13 cellular contexts compared by ENCODE assay signal in genomic region chr21:39082656-39083376, GRCh38.
DNase-seq lines count a peak whose midpoint lies in the region; ATAC-seq and TF ChIP-seq lines count a peak whose summit lies in the region.
"Had no signal": no experiment of that assay in that cellular context is flagged by ENCODE, and none has a peak within 500 bp of the region (broad histone marks: within the 10 kb centered on the region; RNA-seq: fewer than 3 reads in every experiment).

No MANE protein-coding gene starts in this region.

- CTCF ChIA-PET in MCF 10A (lab: Yijun Ruan, JAX): interaction anchor here (1.7 kb wide), 1 partner anchor 11 kb away, joined by 3 read pairs; no protein-coding TSS in a partner anchor

- TF ChIP-seq CTCF in MCF 10A (IDR thresholded peaks at IDR 0.05; ENCODE audit: unreplicated experiment) (no peak), lower lobe of right lung (IDR thresholded peaks at IDR 0.05) (no peak)

- H3K27me3 ChIP-seq in lower lobe of right lung (ENCODE audit: low read depth): no peaks in the 10 kb centered on the region
- no peaks in the 10 kb centered on the region for H3K27me3 ChIP-seq in aorta (ENCODE audit: control insufficient read depth in 1 of 2, insufficient read depth in 2 of 2, low read length in 1 of 2)
- H3K27me3 ChIP-seq: BLaER1, heart right ventricle had no signal

- intact Hi-C loops in MCF 10A (cut with micrococcal nuclease): loop anchor here (5.0 kb wide), 1 partner anchor 36 kb away; no protein-coding TSS in a partner anchor
- intact Hi-C loops in lower lobe of right lung (cut with DNase I): no loop called here
- intact Hi-C loops in aorta (cut with DNase I): no loop called here

- H3K36me3 Mint-ChIP-seq in MCF 10A (ENCODE audit: insufficient read depth, unreplicated experiment): no peaks in the 10 kb centered on the region

- H3K27ac ChIP-seq in lower lobe of right lung (peak overlapping the region; percentile 72), aorta (ENCODE audit: low read depth in 1 of 2, low read length in 2 of 2) (peak overlapping the region in 1 of 2 donors; percentile 37)
- H3K27ac ChIP-seq: BLaER1 had no signal

- H3K4me3 Mint-ChIP-seq in MCF 10A (ENCODE audit: unreplicated experiment): peak overlapping the region; percentile 27
- H3K4me3 Mint-ChIP-seq: central memory CD8-positive, alpha-beta T cell; T-helper 2 cell treated with Interferon-gamma antibody and Interleukin-4, amounts not matched to agents 5 μg/mL and 100 μg/mL, for 36 hours had no signal

- H3K4me3 ChIP-seq in lower lobe of right lung (peak overlapping the region; percentile 38), aorta (ENCODE audit: low read length in 2 of 2) (no peak overlapping the region)
- H3K4me3 ChIP-seq: BLaER1 had no signal

- H3K9me3 Mint-ChIP-seq in MCF 10A (ENCODE audit: unreplicated experiment): no peaks in the 10 kb centered on the region
- H3K9me3 Mint-ChIP-seq: central memory CD8-positive, alpha-beta T cell; T-helper 2 cell treated with Interferon-gamma antibody and Interleukin-4, amounts not matched to agents 5 μg/mL and 100 μg/mL, for 36 hours had no signal

- peak; percentile 36 to 62 for ATAC-seq in lower lobe of right lung
- ATAC-seq in aorta (ENCODE audit: low FRiP score): no peak
- ATAC-seq: heart right ventricle had no signal

- H3K27me3 Mint-ChIP-seq in MCF 10A (ENCODE audit: insufficient read depth, unreplicated experiment): no peaks in the 10 kb centered on the region

- H3K9me3 ChIP-seq in lower lobe of right lung (no peaks in the 10 kb centered on the region), aorta (ENCODE audit: control insufficient read depth, low read length) (no peaks in the 10 kb centered on the region)
- H3K9me3 ChIP-seq: BLaER1, heart right ventricle had no signal

- H3K36me3 ChIP-seq in lower lobe of right lung (no peaks in the 10 kb centered on the region), aorta (ENCODE audit: control insufficient read depth in 1 of 2, insufficient read depth in 2 of 2, low read length in 1 of 2) (no peaks in the 10 kb centered on the region)
- H3K36me3 ChIP-seq: BLaER1, heart right ventricle had no signal

- DNase-seq in COR-L47 (lab: John Stamatoyannopoulos, UW) (peak; percentile 74), NCI-H1092 treated with DMSO at 0.1 percent for 48 hours (lab: John Stamatoyannopoulos, UW) (peak; percentile 55), MCF 10A (ENCODE audit: unreplicated experiment) (peak; percentile 56), lower lobe of right lung (no peak), foreskin melanocyte (no peak), amygdala (lab: John Stamatoyannopoulos, UW) (no peak), aorta (no peak)
- no peak for DNase-seq in activated CD8-positive, alpha-beta memory T cell treated with anti-CD3 and anti-CD28 coated beads for 24 hours
- DNase-seq: heart right ventricle, NCI-H446 treated with DMSO at 0.1 percent for 48 hours had no signal

- BruUV-seq in MCF 10A (replicated peaks; lab: Mats Ljungman, UMichigan): no TSS peak

- WGBS in aorta, 2 donors: 6 to 25% methylated on average over 24 of the region's 24 CpGs

- H3K4me1 Mint-ChIP-seq in MCF 10A (ENCODE audit: insufficient read depth, unreplicated experiment): peaks cover 14% of the 10 kb centered on the region
- H3K4me1 Mint-ChIP-seq: central memory CD8-positive, alpha-beta T cell had no signal

- POLR2A ChIA-PET in MCF 10A (lab: Yijun Ruan, JAX): interaction anchor here (0.5 to 2.5 kb wide), 16 partner anchors 11 to 263 kb away, joined by 3 to 13 read pairs (median 4); no protein-coding TSS in a partner anchor

- peak overlapping the region; percentile 90 for H3K27ac Mint-ChIP-seq in MCF 10A (ENCODE audit: low read depth, unreplicated experiment)
- H3K27ac Mint-ChIP-seq: T-helper 2 cell treated with Interferon-gamma antibody and Interleukin-4, amounts not matched to agents 5 μg/mL and 100 μg/mL, for 36 hours had no signal

- peaks cover 56% of the 10 kb centered on the region for H3K4me1 ChIP-seq in lower lobe of right lung
- H3K4me1 ChIP-seq in aorta (ENCODE audit: control insufficient read depth in 1 of 2, insufficient read depth in 2 of 2, low read length in 2 of 2): peaks cover 0 to 6% of the 10 kb centered on the region in 2 donors

Comparison
In these comparisons a context has a peak if more than half of its experiments do, and no peak if none do; other contexts are left out.
1. DNase-seq: peak in COR-L47 (single experiment), NCI-H1092 treated with DMSO at 0.1 percent for 48 hours (single experiment) and MCF 10A (single experiment); none in lower lobe of right lung (single experiment), foreskin melanocyte (single experiment), amygdala (0 of 56), aorta (0 of 2) and activated CD8-positive, alpha-beta memory T cell treated with anti-CD3 and anti-CD28 coated beads for 24 hours (single experiment).